In the genomic region with DNA sequence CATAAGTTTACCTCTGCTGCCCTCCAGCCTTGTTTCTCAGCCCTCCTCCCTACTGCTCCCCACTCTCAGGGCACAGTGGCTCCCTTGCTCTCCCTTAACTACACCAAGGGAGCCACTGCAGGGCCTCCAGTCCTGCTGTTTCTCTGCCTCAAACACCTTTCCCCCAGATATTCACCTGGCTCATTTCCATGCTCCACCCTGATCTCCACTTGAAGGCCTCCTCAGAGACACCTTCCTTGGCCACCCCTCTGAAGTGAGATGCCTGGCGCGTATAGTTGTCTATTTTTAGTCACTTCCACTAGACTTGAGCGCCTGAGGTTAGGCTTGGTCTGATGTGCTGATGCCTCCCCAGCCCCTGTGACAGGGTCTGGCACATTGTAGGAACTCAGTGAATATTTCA, we compare ENCODE assay signal across 24 cellular contexts. TPM values are rescaled to one million over a fixed set of nuclear protein-coding genes. Genes with fewer than 3 reads are reported as not detected.
"Had no signal": no experiment of that assay in that cellular context is flagged by ENCODE, and none has a peak within 500 bp of the region (broad histone marks: within the 10 kb centered on the region; RNA-seq: fewer than 3 reads in every experiment).

No MANE protein-coding gene starts in this region.

- H3K4me1 ChIP-seq: esophagus squamous epithelium, pancreas, stomach, thyroid gland, vagina had no signal

- H3K4me3 ChIP-seq: esophagus squamous epithelium, hepatocyte, lung, pancreas, smooth muscle cell, stomach, thyroid gland, vagina had no signal

- ATAC-seq: effector memory CD8-positive, alpha-beta T cell; left colon; natural killer cell; pancreas; sciatic nerve; stimulated activated effector memory CD8-positive, alpha-beta T cell treated with anti-CD3 and anti-CD28 coated beads, Interleukin-12 subunit alpha, Interleukin-12 subunit beta, amount 100 ng/mL, for 72 hours had no signal

- H3K9me3 ChIP-seq: esophagus squamous epithelium, pancreas, stomach, thyroid gland, vagina had no signal

- H3K27ac ChIP-seq: esophagus squamous epithelium, hepatocyte, pancreas, stomach, thyroid gland, vagina had no signal

- H3K27me3 ChIP-seq: esophagus squamous epithelium, hepatocyte, pancreas, stomach, thyroid gland, vagina had no signal

- DNase-seq: cortex of kidney; effector memory CD8-positive, alpha-beta T cell; erythroblast; esophagus squamous epithelium; foreskin melanocyte; left colon; natural killer cell; occipital lobe; pancreas; retina; stimulated activated CD4-positive, alpha-beta T cell treated with anti-CD3 and anti-CD28 coated beads, Interleukin-12 subunit alpha, Interleukin-12 subunit beta, amount 100 ng/mL, for 4 hours; stimulated activated CD4-positive, alpha-beta T cell treated with anti-CD3 and anti-CD28 coated beads, Interleukin-2, amount 100 ng/mL, for 24 hours; stimulated activated CD4-positive, alpha-beta T cell treated with anti-CD3 and anti-CD28 coated beads, Interleukin-4, amount 100 ng/mL, for 24 hours; stimulated activated naive CD4-positive, alpha-beta T cell treated with Interleukin-2 at 50 U/mL for 16 hours; stomach; thyroid gland; trophoblast cell had no signal

RNA-seq across cellular contexts. Expression of gene SEC16B, which starts 34.9 kb away (rescaled TPM):
- total RNA-seq: mononuclear cell had no signal
